ENCODE assay signal across 8 cellular contexts in the genomic region with DNA sequence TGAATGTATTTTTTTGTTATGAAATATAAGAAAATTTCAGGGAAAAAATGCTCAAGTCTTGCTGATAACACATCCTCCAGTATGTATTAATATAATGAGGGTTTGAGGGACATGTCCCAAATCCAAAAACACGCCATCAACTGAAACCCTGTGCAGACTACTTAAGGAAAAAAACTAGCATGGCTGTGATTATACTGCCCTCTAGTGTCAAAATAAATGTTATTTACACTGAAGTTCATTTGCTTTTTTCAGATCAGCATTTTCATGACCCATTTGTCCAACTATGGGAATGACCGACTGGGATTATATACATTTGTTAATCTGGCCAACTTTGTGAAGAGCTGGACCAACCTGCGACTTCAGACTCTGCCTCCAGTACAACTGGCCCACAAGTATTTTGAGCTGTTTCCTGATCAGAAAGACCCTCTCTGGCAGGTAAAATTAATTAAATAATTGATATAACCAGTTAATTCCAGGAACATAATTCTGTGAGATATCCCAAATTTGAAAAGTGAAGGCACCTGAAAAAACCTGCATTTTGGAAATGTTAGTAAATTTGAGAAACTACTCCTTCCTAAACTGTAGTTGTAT.
DNase-seq lines count a peak whose midpoint lies in the region; ATAC-seq and TF ChIP-seq lines count a peak whose summit lies in the region.

No MANE protein-coding gene starts in this region.

- no peaks in the 10 kb centered on the region for H4K20me1 ChIP-seq in fibroblast of lung (ENCODE audit: control insufficient read depth, extremely low read depth, insufficient read depth, low read length)

- H3K9me3 ChIP-seq in fibroblast of lung (ENCODE audit: control insufficient read depth, insufficient read depth, low read depth, low read length) (no peaks in the 10 kb centered on the region), prostate gland (no peaks in the 10 kb centered on the region)

- H3K9ac ChIP-seq in fibroblast of lung (ENCODE audit: insufficient read depth, low read length), result no peak overlapping the region

- intact Hi-C loops in prostate gland (cut with DNase I) (no loop called here), lower leg skin (cut with DNase I; ENCODE audit: low total_unique reads) (no loop called here)

- TF ChIP-seq CTCF in fibroblast of lung (conservative IDR thresholded peaks at IDR 0.05 in 1 of 2, IDR thresholded peaks at IDR 0.05 in 1 of 2; ENCODE audit: low read depth in 1 of 2, low read length in 2 of 2) (peak; percentile 47 to 63), prostate gland (IDR thresholded peaks at IDR 0.05) (peak in 3 of 4 experiments; percentile 28 to 55 (median 34)), lower leg skin (IDR thresholded peaks at IDR 0.05) (no peak)

- no peaks in the 10 kb centered on the region for H3K27me3 ChIP-seq in fibroblast of lung (ENCODE audit: control insufficient read depth, insufficient read depth, low read length)
- no peaks in the 10 kb centered on the region for H3K27me3 ChIP-seq in prostate gland (replicated peaks; ENCODE audit: insufficient read depth)

- H3K4me1 ChIP-seq in fibroblast of lung (ENCODE audit: control insufficient read depth, extremely low read depth, insufficient read depth, low read length), result no peaks in the 10 kb centered on the region
- no peaks in the 10 kb centered on the region for H3K4me1 ChIP-seq in prostate gland (replicated peaks)

- H3K4me3 ChIP-seq in fibroblast of lung (replicated peaks in 1 of 4; ENCODE audit: control extremely low read depth in 1 of 4, insufficient read depth in 1 of 4, low read depth in 3 of 4, low read length in 4 of 4) (no peak overlapping the region), prostate gland (no peak overlapping the region), lower leg skin (ENCODE audit: low read depth, poor library complexity, severe bottlenecking) (no peak overlapping the region)

- no peak overlapping the region for H3K4me2 ChIP-seq in fibroblast of lung (ENCODE audit: extremely low read depth, insufficient read depth, low read length)

- H3K27ac ChIP-seq in fibroblast of lung (ENCODE audit: insufficient read depth, low read length) (no peak overlapping the region), prostate gland (no peak overlapping the region)

- H3K36me3 ChIP-seq in fibroblast of lung (ENCODE audit: control insufficient read depth, insufficient read depth, low read length), result no peaks in the 10 kb centered on the region
- no peaks in the 10 kb centered on the region for H3K36me3 ChIP-seq in prostate gland

- TF ChIP-seq POLR2A in prostate gland (IDR thresholded peaks at IDR 0.05) (no peak), lower leg skin (IDR thresholded peaks at IDR 0.05) (no peak)

- no peaks in the 10 kb centered on the region for H3K79me2 ChIP-seq in fibroblast of lung (ENCODE audit: control insufficient read depth, insufficient read depth, low read length)

- peak; percentile 29 for DNase-seq in DMS153 treated with DMSO at 0.1 percent for 48 hours (lab: John Stamatoyannopoulos, UW; ENCODE audit: unreplicated experiment)
- DNase-seq in LHCN-M2 (ENCODE audit: low read depth), result peak; percentile 69
- peak; percentile 19 for DNase-seq in RPMI8226
- peak; percentile 60 to 88 for DNase-seq in fibroblast of lung (ENCODE audit: low read depth in 2 of 2)
- DNase-seq in prostate gland (ENCODE audit: low spot score), result no peak
- no peak for DNase-seq in stimulated activated CD4-positive, alpha-beta T cell treated with anti-CD3 and anti-CD28 coated beads, Interleukin-4, amount 100 ng/mL, for 1 hour
- DNase-seq in lower leg skin (ENCODE audit: low spot score in 2 of 2), result no peak

- whole genome bisulfite sequencing in prostate gland, result 9% methylated on average over 3 of the region's 3 CpGs
- WGBS in lower leg skin, 2 donors, result 13% methylated on average over 3 of the region's 3 CpGs

- ATAC-seq in GM21381 (IDR thresholded peaks at IDR 0.05; ENCODE audit: unreplicated experiment), result peak; percentile 66

- H2AFZ ChIP-seq in fibroblast of lung (ENCODE audit: low read length), result no peak overlapping the region

Comparison
In these comparisons a context has a peak if more than half of its experiments do, and no peak if none do; other contexts are left out.
1. DNase-seq: peak in DMS153 treated with DMSO at 0.1 percent for 48 hours (single experiment), LHCN-M2 (single experiment), RPMI8226 (single experiment) and fibroblast of lung (2 of 2); none in prostate gland (single experiment), stimulated activated CD4-positive, alpha-beta T cell treated with anti-CD3 and anti-CD28 coated beads, Interleukin-4, amount 100 ng/mL, for 1 hour (single experiment) and lower leg skin (0 of 2).
2. CTCF ChIP-seq: peak in fibroblast of lung (2 of 2) and prostate gland (3 of 4); none in lower leg skin (0 of 3).